In the genomic region with DNA sequence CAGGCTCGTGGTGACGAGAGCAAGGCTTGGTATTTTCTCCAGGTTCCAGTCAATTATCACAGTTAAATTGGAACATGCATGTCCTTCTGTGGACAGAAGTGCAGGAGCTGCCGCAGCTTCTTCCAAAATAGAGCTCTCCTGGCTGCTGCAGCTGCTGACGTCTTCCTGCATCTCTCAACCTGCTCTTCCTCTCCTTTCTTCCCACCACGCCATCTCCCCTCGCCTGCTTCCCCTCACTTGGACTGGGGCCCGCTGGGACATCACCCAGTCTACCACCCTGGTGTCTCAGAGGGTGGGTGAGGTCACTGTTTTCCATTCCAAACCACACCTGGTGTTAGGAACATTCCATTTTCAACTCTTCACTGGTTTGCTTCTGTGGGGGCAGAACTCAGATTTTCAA, we compare ENCODE assay signal across 17 cellular contexts. TPM values are rescaled to one million over a fixed set of nuclear protein-coding genes. Genes with fewer than 3 reads are reported as not detected.
DNase-seq lines count a peak whose midpoint lies in the region; ATAC-seq, FAIRE-seq and TF ChIP-seq lines count a peak whose summit lies in the region.
"Had no signal": no experiment of that assay in that cellular context is flagged by ENCODE, and none has a peak within 500 bp of the region (broad histone marks: within the 10 kb centered on the region; RNA-seq: fewer than 3 reads in every experiment).

No MANE protein-coding gene starts in this region.

- no peak for ATAC-seq in HG02870 (IDR thresholded peaks at IDR 0.05; ENCODE audit: unreplicated experiment)
- ATAC-seq: stimulated activated naive CD8-positive, alpha-beta T cell treated with anti-CD3 and anti-CD28 coated beads, Interleukin-15, amount 100 ng/mL, for 72 hours had no signal

- H3K27me3 Mint-ChIP-seq in MCF 10A (ENCODE audit: insufficient read depth, unreplicated experiment) (no peaks in the 10 kb centered on the region), mesothelial cell of epicardium (ENCODE audit: low read depth) (peaks cover 9% of the 10 kb centered on the region)
- H3K27me3 Mint-ChIP-seq: activated naive CD8-positive, alpha-beta T cell; stimulated activated naive CD8-positive, alpha-beta T cell treated with anti-CD3 and anti-CD28 coated beads, Interleukin-15, amount 100 ng/mL, for 72 hours had no signal

- peak overlapping the region; percentile 43 for H3K4me3 Mint-ChIP-seq in MCF 10A (ENCODE audit: unreplicated experiment)
- no peak overlapping the region for H3K4me3 Mint-ChIP-seq in mesothelial cell of epicardium
- H3K4me3 Mint-ChIP-seq: activated naive CD8-positive, alpha-beta T cell; stimulated activated naive CD8-positive, alpha-beta T cell treated with anti-CD3 and anti-CD28 coated beads, Interleukin-15, amount 100 ng/mL, for 72 hours had no signal

- peaks cover 8% of the 10 kb centered on the region for H3K36me3 Mint-ChIP-seq in MCF 10A (ENCODE audit: insufficient read depth, unreplicated experiment)
- H3K36me3 Mint-ChIP-seq in mesothelial cell of epicardium: no peaks in the 10 kb centered on the region

- H3K4me1 Mint-ChIP-seq in MCF 10A (ENCODE audit: insufficient read depth, unreplicated experiment): peaks cover 15% of the 10 kb centered on the region
- H3K4me1 Mint-ChIP-seq in mesothelial cell of epicardium: peaks cover 19% of the 10 kb centered on the region

- FAIRE-seq in urothelium cell line (lab: Jason Lieb, UNC): peak; percentile 5
- FAIRE-seq: A204.1, GM19239 had no signal

- H3K9me3 Mint-ChIP-seq in MCF 10A (ENCODE audit: unreplicated experiment): no peaks in the 10 kb centered on the region
- H3K9me3 Mint-ChIP-seq in mesothelial cell of epicardium: peaks cover 22% of the 10 kb centered on the region

- CTCF ChIA-PET in MCF 10A (lab: Yijun Ruan, JAX): interaction anchor here (0.6 to 1.2 kb wide), 5 partner anchors 14 to 508 kb away, joined by 3 read pairs; no protein-coding TSS in a partner anchor

- DNase-seq in NCI-H748 (lab: John Stamatoyannopoulos, UW; ENCODE audit: unreplicated experiment): peak; percentile 66
- no peak for DNase-seq in NCI-H748 treated with DMSO at 0.1 percent for 48 hours (lab: John Stamatoyannopoulos, UW)
- peak; percentile 10 for DNase-seq in MCF 10A (ENCODE audit: unreplicated experiment)
- no peak for DNase-seq in mesothelial cell of epicardium (ENCODE audit: low spot score in 2 of 2, unreplicated experiment in 2 of 2)
- peak; percentile 74 for DNase-seq in urothelium cell line (ENCODE audit: low spot score)
- no peak for DNase-seq in SIG-M5 (lab: John Stamatoyannopoulos, UW)
- no peak for DNase-seq in activated T-cell treated with anti-CD3 and anti-CD28 coated beads, Interleukin-2, amount 50 U/mL, for 1 hour
- DNase-seq: GF-D8; Kasumi-1; left ventricle myocardium inferior; stimulated activated naive CD8-positive, alpha-beta T cell treated with anti-CD3 and anti-CD28 coated beads, Interleukin-15, amount 100 ng/mL, for 72 hours had no signal

- POLR2A ChIA-PET in MCF 10A (lab: Yijun Ruan, JAX): interaction anchor here (0.9 to 2.2 kb wide), 8 partner anchors 18 to 405 kb away, joined by 3 to 11 read pairs (median 3); a partner anchor contains a TSS

- BruUV-seq in MCF 10A (replicated peaks; lab: Mats Ljungman, UMichigan): no TSS peak

- intact Hi-C loops in MCF 10A (cut with micrococcal nuclease): no loop called here

- H3K27ac Mint-ChIP-seq in MCF 10A (ENCODE audit: low read depth, unreplicated experiment) (peak overlapping the region; percentile 69), mesothelial cell of epicardium (peak overlapping the region; percentile 79)
- H3K27ac Mint-ChIP-seq: activated naive CD8-positive, alpha-beta T cell; stimulated activated naive CD8-positive, alpha-beta T cell treated with anti-CD3 and anti-CD28 coated beads, Interleukin-15, amount 100 ng/mL, for 72 hours had no signal

- TF ChIP-seq CTCF in MCF 10A (IDR thresholded peaks at IDR 0.05; ENCODE audit: unreplicated experiment): no peak
- TF ChIP-seq CTCF in mesothelial cell of epicardium (IDR thresholded peaks at IDR 0.05; ENCODE audit: unreplicated experiment): no peak

RNA-seq across cellular contexts. Expression of a gene that starts 41.4 kb away (rescaled TPM):
- total RNA-seq in MCF 10A (2022) (not detected in 2 replicates), mesothelial cell of epicardium (not detected in 3 replicates)
- total RNA-seq: cerebellum, epithelial cell of proximal tubule, left ventricle myocardium inferior had no signal

Comparison
In these comparisons a context has a peak if more than half of its experiments do, and no peak if none do; other contexts are left out.
1. DNase-seq: peak in NCI-H748 (single experiment), MCF 10A (single experiment) and urothelium cell line (single experiment); none in NCI-H748 treated with DMSO at 0.1 percent for 48 hours (single experiment), mesothelial cell of epicardium (0 of 2), SIG-M5 (single experiment) and activated T-cell treated with anti-CD3 and anti-CD28 coated beads, Interleukin-2, amount 50 U/mL, for 1 hour (single experiment).